12 cellular contexts compared by ENCODE assay signal in the genomic region with DNA sequence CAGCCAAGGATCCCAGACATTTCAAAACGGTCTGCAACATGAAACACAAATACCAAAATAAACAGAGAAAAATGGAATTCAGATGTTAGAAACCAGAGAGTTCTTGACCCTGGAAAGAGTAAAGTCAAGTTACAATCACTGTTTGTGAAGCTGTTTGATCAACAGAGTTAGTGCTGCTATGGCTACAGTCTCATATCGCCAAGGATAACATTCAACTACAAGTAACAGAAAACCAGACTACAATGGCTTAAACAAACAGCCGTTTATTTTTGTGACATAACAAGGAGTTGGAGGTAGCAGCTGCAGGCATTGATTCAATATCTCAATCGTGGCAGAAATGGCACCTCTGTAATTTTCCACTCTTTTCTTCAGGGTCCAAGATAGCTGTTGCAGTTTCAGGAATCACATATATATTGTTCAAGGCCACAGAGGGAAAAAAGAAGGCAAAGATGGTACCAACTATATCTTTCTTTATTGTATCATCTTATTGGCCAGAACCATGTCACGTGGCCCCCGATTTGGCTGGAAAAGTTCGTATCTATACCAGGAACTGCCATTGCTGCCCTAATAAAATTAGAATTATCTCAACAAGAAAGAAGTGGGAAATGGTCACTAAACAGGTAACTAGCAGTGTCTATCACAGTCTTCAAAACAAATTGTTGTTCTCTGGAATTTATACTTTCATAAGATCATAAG. TPM values are rescaled to one million over a fixed set of nuclear protein-coding genes. Genes with fewer than 3 reads are reported as not detected.
DNase-seq lines count a peak whose midpoint lies in the region; ATAC-seq, FAIRE-seq and TF ChIP-seq lines count a peak whose summit lies in the region.
"Had no signal": no experiment of that assay in that cellular context is flagged by ENCODE, and none has a peak within 500 bp of the region (broad histone marks: within the 10 kb centered on the region; RNA-seq: fewer than 3 reads in every experiment).

No MANE protein-coding gene starts in this region.

- 52% methylated on average over 7 of the region's 7 CpGs for WGBS in K562 (ENCODE audit: insufficient coverage, low coverage, missing lambda C conversion rate)

- FAIRE-seq in K562 (lab: Jason Lieb, UNC) (peak; percentile 6), keratinocyte (lab: Jason Lieb, UNC) (no peak)

- H3K9ac ChIP-seq in K562 (ENCODE audit: insufficient read depth in 1 of 2, low read depth in 2 of 2, low read length in 2 of 2), result no peak overlapping the region
- no peak overlapping the region for H3K9ac ChIP-seq in keratinocyte (ENCODE audit: control insufficient read depth, extremely low read depth, insufficient read depth, low read length)

- H3K4me1 ChIP-seq in right atrium auricular region (peaks cover 0 to 19% of the 10 kb centered on the region in 2 donors), K562 (replicated peaks in 1 of 2; ENCODE audit: control insufficient read depth in 2 of 2, insufficient read depth in 2 of 2, low read length in 2 of 2) (peaks cover 0 to 28% of the 10 kb centered on the region in 2 experiments; a peak in 3 of 5 replicates), keratinocyte (ENCODE audit: control insufficient read depth, extremely low read depth, insufficient read depth, low read length) (peaks cover 6% of the 10 kb centered on the region)

- H3K36me3 ChIP-seq in right atrium auricular region (no peaks in the 10 kb centered on the region), K562 (ENCODE audit: control insufficient read depth, insufficient read depth, low read length) (no peaks in the 10 kb centered on the region), keratinocyte (ENCODE audit: control insufficient read depth in 2 of 2, extremely low read depth in 1 of 2, insufficient read depth in 2 of 2, low read length in 2 of 2) (no peaks in the 10 kb centered on the region)
- H3K36me3 ChIP-seq: stomach had no signal

- H3K79me2 ChIP-seq in K562 (ENCODE audit: control insufficient read depth, insufficient read depth, low read length) (no peaks in the 10 kb centered on the region), keratinocyte (ENCODE audit: control insufficient read depth, insufficient read depth, low read length) (no peaks in the 10 kb centered on the region)

- no peak for DNase-seq in Right ventricle myocardium superior
- no peak for DNase-seq in right atrium auricular region (ENCODE audit: low spot score)
- DNase-seq in K562 (ENCODE audit: extremely low read depth in 1 of 4, low spot score in 3 of 4), result no peak
- DNase-seq in keratinocyte (ENCODE audit: low read depth, low spot score), result no peak
- DNase-seq in HuH-7 (ENCODE audit: low spot score), result no peak
- no peak for DNase-seq in stimulated activated CD4-positive, alpha-beta T cell treated with anti-CD3 and anti-CD28 coated beads, Interleukin-4, amount 100 ng/mL, for 24 hours
- DNase-seq in NCI-H446 (lab: John Stamatoyannopoulos, UW), result no peak
- DNase-seq: C1 segment of cervical spinal cord; stimulated activated CD4-positive, alpha-beta T cell treated with anti-CD3 and anti-CD28 coated beads, Interleukin-4, amount 100 ng/mL, for 1 hour; stomach; SW 1271 had no signal

- TF ChIP-seq CTCF in right atrium auricular region (IDR thresholded peaks at IDR 0.05) (no peak), K562 (IDR thresholded peaks at IDR 0.05 in 2 of 3, conservative IDR thresholded peaks at IDR 0.05 in 1 of 3; ENCODE audit: insufficient read depth in 2 of 3, low read depth in 1 of 3, low read length in 3 of 3) (no peak), keratinocyte (optimal IDR thresholded peaks at IDR 0.05 in 1 of 3, IDR thresholded peaks at IDR 0.05 in 1 of 3, conservative IDR thresholded peaks at IDR 0.05 in 1 of 3; ENCODE audit: extremely low read depth in 1 of 3, insufficient read depth in 2 of 3, low read length in 3 of 3) (no peak)

- no peak for TF ChIP-seq RAD21 in K562 (CRISPR knock-in tag; conservative IDR thresholded peaks at IDR 0.05 in 1 of 2, IDR thresholded peaks at IDR 0.05 in 1 of 2)

- TF ChIP-seq EP300 in K562 (IDR thresholded peaks at IDR 0.05; ENCODE audit: low read length), result no peak

- H4K20me1 ChIP-seq in K562 (replicated peaks; ENCODE audit: control insufficient read depth, insufficient read depth, low read length), result no peaks in the 10 kb centered on the region
- no peaks in the 10 kb centered on the region for H4K20me1 ChIP-seq in keratinocyte (ENCODE audit: control insufficient read depth, extremely low read depth, insufficient read depth, low read length)

- TF ChIP-seq POLR2A in K562 (conservative IDR thresholded peaks at IDR 0.05), result no peak

- POLR2A ChIA-PET in K562 (lab: Yijun Ruan, JAX), result interaction anchor here (0.7 to 1.3 kb wide), 4 partner anchors 9 to 64 kb away, joined by 3 read pairs; a partner anchor contains a TSS

- no peaks in the 10 kb centered on the region for H3K27me3 ChIP-seq in right atrium auricular region
- no peaks in the 10 kb centered on the region for H3K27me3 ChIP-seq in K562 (ENCODE audit: control insufficient read depth in 2 of 2, insufficient read depth in 2 of 2, low read length in 2 of 2)
- no peaks in the 10 kb centered on the region for H3K27me3 ChIP-seq in keratinocyte (ENCODE audit: control insufficient read depth, extremely low read depth, insufficient read depth, low read length)
- H3K27me3 ChIP-seq: stomach had no signal

- BruUV-seq in K562 (replicated peaks; lab: Mats Ljungman, UMichigan), result no TSS peak

- in situ Hi-C loops in K562 (cut with MboI), result no loop called here

- H3K27ac ChIP-seq in right atrium auricular region (peak overlapping the region in 1 of 2 donors; percentile 11), K562 (ENCODE audit: extremely low read depth, low read depth, low read length) (no peak overlapping the region), keratinocyte (ENCODE audit: control insufficient read depth, insufficient read depth, low read length) (no peak overlapping the region)

- CTCF ChIA-PET in K562 (lab: Yijun Ruan, JAX; ENCODE audit: low intra/inter-chr PET ratio), result no interaction called here

- H3K4me2 ChIP-seq in K562 (ENCODE audit: insufficient read depth, low read length) (no peak overlapping the region), keratinocyte (ENCODE audit: control insufficient read depth, extremely low read depth, insufficient read depth, low read depth, low read length) (no peak overlapping the region)

- no peak overlapping the region for H3K4me3 ChIP-seq in right atrium auricular region
- no peak overlapping the region for H3K4me3 ChIP-seq in K562
- no peak overlapping the region for H3K4me3 ChIP-seq in keratinocyte (ENCODE audit: control insufficient read depth in 2 of 3, extremely low read depth in 1 of 3, insufficient read depth in 2 of 3, low read depth in 1 of 3, low read length in 3 of 3)
- H3K4me3 ChIP-seq: stomach had no signal

- intact Hi-C loops in Right ventricle myocardium superior (cut with DNase I) (no loop called here), K562 (cut with micrococcal nuclease) (no loop called here)

- H3K9me1 ChIP-seq in K562 (ENCODE audit: control insufficient read depth, insufficient read depth, low read length), result no peaks in the 10 kb centered on the region
- no peaks in the 10 kb centered on the region for H3K9me1 ChIP-seq in keratinocyte (ENCODE audit: control insufficient read depth, extremely low read depth, insufficient read depth, low read length)

- H3K9me3 ChIP-seq in right atrium auricular region (no peaks in the 10 kb centered on the region), K562 (replicated peaks; ENCODE audit: control insufficient read depth, insufficient read depth, low read depth, low read length) (0 out of 2 replicates have a peak, but pooled peaks cover 3% of the 10 kb centered on the region), keratinocyte (ENCODE audit: control insufficient read depth, low read depth, low read length) (no peaks in the 10 kb centered on the region)
- H3K9me3 ChIP-seq: stomach had no signal

- ATAC-seq in Right ventricle myocardium superior (ENCODE audit: poor library complexity) (peak; percentile 71), K562 (no peak), HG02642 (IDR thresholded peaks at IDR 0.05; ENCODE audit: poor library complexity, unreplicated experiment) (no peak)

- H2AFZ ChIP-seq in K562 (ENCODE audit: low read depth, low read length) (peak overlapping the region; percentile 75), keratinocyte (ENCODE audit: control insufficient read depth, low read length) (peak overlapping the region; percentile 8)

- dilution Hi-C loops in keratinocyte (cut with MboI; ENCODE audit: extremely low pct_ligation_motif_present, low sequenced_read_pairs), result loop anchor here (25.0 kb wide), 1 partner anchor 92 kb away; no protein-coding TSS in a partner anchor

RNA-seq across cellular contexts. Expression of a gene that starts 17.7 kb away (rescaled TPM):
- total RNA-seq in Right ventricle myocardium superior (28.3 TPM), right atrium auricular region (10 to 100 TPM; 17.8 to 19.1 TPM), K562 (2014; rRNA removed) (67.5 and 73.0 TPM in 2 replicates), K562 (2014; rRNA removed; fragmentation: Illumina TruSeq; extraction: Trizol) (86.9 and 102 TPM in 2 replicates), K562 (2015; rRNA removed; fragmentation: Illumina TruSeq; extraction: Trizol) (57.1 and 57.8 TPM in 2 replicates), K562 (2021) (85.4 and 94.0 TPM in 2 replicates)
- total RNA-seq in K562 (2011; cell fraction: chromatin; rRNA removed; ENCODE audit: low replicate concordance), result 95.1 and 247 TPM in 2 replicates
- 40.4 and 52.4 TPM in 2 replicates for total RNA-seq in K562 (2011; cell fraction: nucleolus; rRNA removed)
- total RNA-seq in K562 (2011; cell fraction: nucleoplasm; rRNA removed), result 85.7 and 116 TPM in 2 replicates
- polyA plus RNA-seq in K562 (2011; rRNA removed) (99.7 and 135 TPM in 2 replicates), K562 (2014; fragmentation: Illumina TruSeq; extraction: Trizol) (46.8 and 49.3 TPM in 2 replicates), K562 (2014; fragmentation: Nextera tagmentation; extraction: Ambion mirVana) (10 to 100 TPM; 19.8 to 24.7 TPM), K562 (2014; rRNA removed) (45.2 and 55.8 TPM in 2 replicates), keratinocyte (17.8 to 53.8 TPM (median 30.6 TPM) in 3 replicates)
- polyA plus RNA-seq in K562 (2011; cell fraction: cytosol; rRNA removed), result 21.9 and 34.3 TPM in 2 replicates
- polyA plus RNA-seq in K562 (2011; cell fraction: nucleus; rRNA removed), result 60.8 and 87.5 TPM in 2 replicates
- polyA plus RNA-seq in K562 (2012), result 41.1 and 47.5 TPM in 2 replicates
- polyA minus RNA-seq in K562 (2011; rRNA and poly(A)+ RNA removed), result 160 and 182 TPM in 2 replicates
- polyA minus RNA-seq in K562 (2011; cell fraction: cytosol; rRNA and poly(A)+ RNA removed), result 50.5 and 52.8 TPM in 2 replicates
- polyA minus RNA-seq in K562 (2011; cell fraction: nucleus; rRNA and poly(A)+ RNA removed), result 79.6 and 164 TPM in 2 replicates
- 11.8 TPM for polyA plus RNA-seq in keratinocyte (2011; ENCODE audit: low read depth)
- polyA plus RNA-seq in keratinocyte (2011; cell fraction: cytosol; rRNA removed), result 15.8 and 35.3 TPM in 2 replicates
- polyA plus RNA-seq in keratinocyte (2011; cell fraction: nucleus; rRNA removed), result 26.2 and 31.7 TPM in 2 replicates
- polyA plus RNA-seq in keratinocyte (2012; ENCODE audit: low replicate concordance), result 16.5 and 27.9 TPM in 2 replicates
- polyA minus RNA-seq in keratinocyte, result 3.2 to 49.0 TPM (median 23.1 TPM) in 3 replicates
- polyA minus RNA-seq in keratinocyte (2011; cell fraction: cytosol; rRNA and poly(A)+ RNA removed), result 20.0 TPM
- 14.8 and 34.1 TPM in 2 replicates for polyA minus RNA-seq in keratinocyte (2011; cell fraction: nucleus; rRNA and poly(A)+ RNA removed)

RNA-seq across cellular contexts. Expression of a gene that starts 45.5 kb away (rescaled TPM):
- 14.7 TPM for total RNA-seq in Right ventricle myocardium superior
- 10 to 100 TPM; 13.9 to 17.9 TPM for total RNA-seq in right atrium auricular region
- total RNA-seq in K562 (2011; cell fraction: chromatin; rRNA removed; ENCODE audit: low replicate concordance), result 19.3 and 29.1 TPM in 2 replicates
- total RNA-seq in K562 (2011; cell fraction: nucleolus; rRNA removed), result 22.4 and 22.5 TPM in 2 replicates
- 13.8 and 21.6 TPM in 2 replicates for total RNA-seq in K562 (2011; cell fraction: nucleoplasm; rRNA removed)
- 21.8 and 27.9 TPM in 2 replicates for total RNA-seq in K562 (2014; rRNA removed)
- total RNA-seq in K562 (2014; rRNA removed; fragmentation: Illumina TruSeq; extraction: Trizol), result 26.3 and 27.3 TPM in 2 replicates
- 22.1 and 23.9 TPM in 2 replicates for total RNA-seq in K562 (2015; rRNA removed; fragmentation: Illumina TruSeq; extraction: Trizol)
- total RNA-seq in K562 (2021), result 21.8 and 22.7 TPM in 2 replicates
- 36.8 and 43.6 TPM in 2 replicates for polyA plus RNA-seq in K562 (2011; rRNA removed)
- polyA plus RNA-seq in K562 (2011; cell fraction: cytosol; rRNA removed), result 23.9 and 46.7 TPM in 2 replicates
- 10.8 and 14.1 TPM in 2 replicates for polyA plus RNA-seq in K562 (2011; cell fraction: nucleus; rRNA removed)
- 14.1 and 59.1 TPM in 2 replicates for polyA plus RNA-seq in K562 (2012)
- polyA plus RNA-seq in K562 (2014; fragmentation: Illumina TruSeq; extraction: Trizol), result 32.7 and 33.4 TPM in 2 replicates
- polyA plus RNA-seq in K562 (2014; fragmentation: Nextera tagmentation; extraction: Ambion mirVana), result 10 to 100 TPM; 38.0 to 51.7 TPM
- 23.3 and 24.3 TPM in 2 replicates for polyA plus RNA-seq in K562 (2014; rRNA removed)
- polyA minus RNA-seq in K562 (2011; rRNA and poly(A)+ RNA removed), result 38.4 and 42.7 TPM in 2 replicates
- 21.8 and 25.5 TPM in 2 replicates for polyA minus RNA-seq in K562 (2011; cell fraction: cytosol; rRNA and poly(A)+ RNA removed)
- polyA minus RNA-seq in K562 (2011; cell fraction: nucleus; rRNA and poly(A)+ RNA removed), result 20.1 and 28.8 TPM in 2 replicates
- polyA plus RNA-seq in keratinocyte, result 1.2 to 1.5 TPM (median 1.2 TPM) in 3 replicates
- polyA plus RNA-seq in keratinocyte (2011; ENCODE audit: low read depth), result not detected
- polyA plus RNA-seq in keratinocyte (2011; cell fraction: cytosol; rRNA removed), result 0.68 and 0.85 TPM in 2 replicates
- 0.52 and 0.76 TPM in 2 replicates for polyA plus RNA-seq in keratinocyte (2011; cell fraction: nucleus; rRNA removed)
- 0.14 and 1.00 TPM in 2 replicates for polyA plus RNA-seq in keratinocyte (2012; ENCODE audit: low replicate concordance)
- polyA minus RNA-seq in keratinocyte, result 0.56 to 3.0 TPM (median 2.0 TPM) in 3 replicates
- polyA minus RNA-seq in keratinocyte (2011; cell fraction: cytosol; rRNA and poly(A)+ RNA removed), result 0.77 TPM
- polyA minus RNA-seq in keratinocyte (2011; cell fraction: nucleus; rRNA and poly(A)+ RNA removed), result 0.74 TPM in 1 of 2 replicates, not detected in the other
